1 cellular context compared by ENCODE assay signal in the genomic region with DNA sequence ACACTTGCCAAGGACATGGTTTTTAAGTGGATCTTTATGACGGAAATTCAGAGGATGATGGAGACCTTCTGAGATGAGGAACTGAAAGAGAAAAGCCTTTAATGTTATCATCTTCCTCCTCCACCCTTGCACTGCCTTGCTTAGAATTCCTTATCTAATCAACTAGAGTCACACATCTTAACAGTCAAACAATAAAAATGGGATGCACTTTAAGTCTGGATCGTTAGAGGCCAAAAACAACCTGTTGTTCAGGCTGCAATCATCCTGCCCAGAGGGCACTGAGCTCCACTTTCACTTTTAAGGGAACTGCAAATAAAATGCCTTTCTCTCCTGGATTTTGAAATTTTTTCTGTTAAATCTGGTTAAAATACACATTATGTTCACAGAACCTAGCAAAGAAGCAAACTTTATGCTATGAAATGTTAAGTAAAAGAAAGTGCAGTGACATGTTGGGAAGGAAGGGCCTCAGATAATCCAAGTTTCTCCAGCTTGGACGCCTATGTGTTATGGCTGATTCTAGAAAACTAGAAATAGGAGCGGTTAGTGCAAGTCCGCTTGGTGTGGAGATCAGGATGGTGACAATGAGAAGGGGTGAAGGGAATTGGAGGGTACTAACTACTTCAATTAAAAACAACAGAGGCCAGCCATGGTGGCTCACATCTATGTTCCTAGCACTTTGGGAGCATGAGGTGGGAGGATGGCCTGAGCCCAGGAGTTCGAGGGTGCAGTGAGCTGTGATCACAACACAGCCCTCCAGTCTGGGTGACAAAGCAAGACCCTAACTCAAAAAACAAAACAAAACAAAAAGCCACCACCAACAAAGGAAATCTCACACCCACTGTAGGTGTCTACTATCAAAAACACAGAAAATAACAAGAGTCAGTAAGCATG.
A peak's percentile ranks its signal among the peaks of the same experiment; 100 is the strongest.
TF ChIP-seq lines count a peak whose summit lies in the region.

No MANE protein-coding gene starts in this region.

TF ChIP-seq in K562, 482 proteins besides CTCF, POLR2A, EP300 and RAD21 (continued from another document):
- TF ChIP-seq, protein P1, sequence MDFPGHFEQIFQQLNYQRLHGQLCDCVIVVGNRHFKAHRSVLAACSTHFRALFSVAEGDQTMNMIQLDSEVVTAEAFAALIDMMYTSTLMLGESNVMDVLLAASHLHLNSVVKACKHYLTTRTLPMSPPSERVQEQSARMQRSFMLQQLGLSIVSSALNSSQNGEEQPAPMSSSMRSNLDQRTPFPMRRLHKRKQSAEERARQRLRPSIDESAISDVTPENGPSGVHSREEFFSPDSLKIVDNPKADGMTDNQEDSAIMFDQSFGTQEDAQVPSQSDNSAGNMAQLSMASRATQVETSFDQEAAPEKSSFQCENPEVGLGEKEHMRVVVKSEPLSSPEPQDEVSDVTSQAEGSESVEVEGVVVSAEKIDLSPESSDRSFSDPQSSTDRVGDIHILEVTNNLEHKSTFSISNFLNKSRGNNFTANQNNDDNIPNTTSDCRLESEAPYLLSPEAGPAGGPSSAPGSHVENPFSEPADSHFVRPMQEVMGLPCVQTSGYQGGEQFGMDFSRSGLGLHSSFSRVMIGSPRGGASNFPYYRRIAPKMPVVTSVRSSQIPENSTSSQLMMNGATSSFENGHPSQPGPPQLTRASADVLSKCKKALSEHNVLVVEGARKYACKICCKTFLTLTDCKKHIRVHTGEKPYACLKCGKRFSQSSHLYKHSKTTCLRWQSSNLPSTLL (IDR thresholded peaks at IDR 0.05): no peak
- TF ChIP-seq KDM4B (IDR thresholded peaks at IDR 0.05; ENCODE audit: borderline replicate concordance in 2 of 2, low read depth in 1 of 2): no peak
- TF ChIP-seq RHOXF2B (CRISPR knock-in tag; conservative IDR thresholded peaks at IDR 0.05): no peak
- TF ChIP-seq SRSF9 (IDR thresholded peaks at IDR 0.05; ENCODE audit: borderline replicate concordance, low read depth, low read length): no peak
- TF ChIP-seq ATF7 (IDR thresholded peaks at IDR 0.05): peak; percentile 37; the same call in 1 of the 2 replicates
- no peak for TF ChIP-seq SMAD1 (IDR thresholded peaks at IDR 0.05; ENCODE audit: low read depth, low read length, partially characterized antibody)
- TF ChIP-seq, protein P2, sequence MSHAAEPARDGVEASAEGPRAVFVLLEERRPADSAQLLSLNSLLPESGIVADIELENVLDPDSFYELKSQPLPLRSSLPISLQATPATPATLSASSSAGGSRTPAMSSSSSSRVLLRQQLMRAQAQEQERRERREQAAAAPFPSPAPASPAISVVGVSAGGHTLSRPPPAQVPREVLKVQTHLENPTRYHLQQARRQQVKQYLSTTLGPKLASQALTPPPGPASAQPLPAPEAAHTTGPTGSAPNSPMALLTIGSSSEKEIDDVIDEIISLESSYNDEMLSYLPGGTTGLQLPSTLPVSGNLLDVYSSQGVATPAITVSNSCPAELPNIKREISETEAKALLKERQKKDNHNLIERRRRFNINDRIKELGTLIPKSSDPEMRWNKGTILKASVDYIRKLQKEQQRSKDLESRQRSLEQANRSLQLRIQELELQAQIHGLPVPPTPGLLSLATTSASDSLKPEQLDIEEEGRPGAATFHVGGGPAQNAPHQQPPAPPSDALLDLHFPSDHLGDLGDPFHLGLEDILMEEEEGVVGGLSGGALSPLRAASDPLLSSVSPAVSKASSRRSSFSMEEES (CRISPR knock-in tag; IDR thresholded peaks at IDR 0.05): no peak
- TF ChIP-seq PCBP2 (IDR thresholded peaks at IDR 0.05; ENCODE audit: low read depth, low read length, poor library complexity, severe bottlenecking): no peak
